ENCODE assay signal across 22 cellular contexts in the genomic region with DNA sequence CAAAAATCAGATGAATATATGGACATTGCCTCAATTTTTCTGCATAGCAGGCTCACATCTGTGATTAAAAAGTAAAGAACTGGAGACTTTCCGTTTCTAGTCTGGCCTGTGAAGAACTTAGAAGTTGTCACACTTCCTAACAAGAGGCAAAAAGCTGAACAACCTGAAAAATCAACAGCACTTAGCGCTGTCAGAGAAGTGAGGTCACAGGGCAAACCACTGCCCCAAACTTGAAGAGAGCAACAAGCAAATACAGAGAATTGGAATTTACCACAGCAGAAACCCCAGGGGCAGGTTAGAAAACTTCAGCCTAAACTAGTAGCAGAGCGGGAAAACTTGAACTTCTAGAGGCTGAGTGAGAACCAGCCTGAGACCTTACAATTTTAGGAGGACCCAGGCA. TPM values are rescaled to one million over a fixed set of nuclear protein-coding genes. Genes with fewer than 3 reads are reported as not detected.
DNase-seq lines count a peak whose midpoint lies in the region; ATAC-seq and TF ChIP-seq lines count a peak whose summit lies in the region.
"Had no signal": no experiment of that assay in that cellular context is flagged by ENCODE, and none has a peak within 500 bp of the region (broad histone marks: within the 10 kb centered on the region; RNA-seq: fewer than 3 reads in every experiment).

No MANE protein-coding gene starts in this region.

- H3K27ac ChIP-seq in OCI-LY1 (ENCODE audit: low read depth, low read length, poor library complexity, severe bottlenecking): peak overlapping the region; percentile 25
- H3K27ac ChIP-seq: BLaER1, esophagus muscularis mucosa, SJCRH30, uterus had no signal

- no peak overlapping the region; the same call in 1 of the 2 replicates for H3K9ac ChIP-seq in OCI-LY1 (ENCODE audit: low read length)
- H3K9ac ChIP-seq: BLaER1 had no signal

- H3K4me3 ChIP-seq in OCI-LY1 (ENCODE audit: low read depth, low read length, poor library complexity, severe bottlenecking) (no peak overlapping the region), epithelial cell of esophagus (ENCODE audit: low read length) (no peak overlapping the region)
- H3K4me3 ChIP-seq: BLaER1, esophagus muscularis mucosa, mucosa of descending colon, SJCRH30, uterus had no signal

- H3K9me3 Mint-ChIP-seq in natural killer cell treated with Interleukin-12 subunit alpha and Interleukin-12 subunit beta and Interleukin-15 and Interleukin-18, amount 100 ng/mL, for 72 hours: no peaks in the 10 kb centered on the region
- H3K9me3 Mint-ChIP-seq: IgD-negative memory B cell had no signal

- no peak overlapping the region for H3K27ac Mint-ChIP-seq in natural killer cell treated with Interleukin-12 subunit alpha and Interleukin-12 subunit beta and Interleukin-15 and Interleukin-18, amount 100 ng/mL, for 72 hours
- H3K27ac Mint-ChIP-seq: IgD-negative memory B cell, progenitor cell of endocrine pancreas had no signal

- DNase-seq in EL (peak; percentile 41), epithelial cell of esophagus (ENCODE audit: low read depth) (peak; percentile 50), NCI-H2107 (lab: John Stamatoyannopoulos, UW) (no peak), NCI-H510A (lab: John Stamatoyannopoulos, UW) (no peak)
- DNase-seq in natural killer cell treated with Interleukin-12 subunit alpha and Interleukin-12 subunit beta and Interleukin-15 and Interleukin-18, amount 100 ng/mL, for 72 hours (ENCODE audit: low spot score): no peak
- DNase-seq: activated gamma-delta T cell treated with Interleukin-2 at 50 U/mL for 16 hours; anterior cingulate cortex; effector CD8-positive, alpha-beta T cell; mucosa of descending colon; NCI-H82; SJCRH30; stimulated activated CD4-positive, alpha-beta T cell treated with anti-CD3 and anti-CD28 coated beads, Interleukin-2, amount 100 ng/mL, for 48 hours; T-helper 1 cell; uterus had no signal

- H3F3A ChIP-seq in OCI-LY1 (ENCODE audit: insufficient read depth, low read length): no peaks in the 10 kb centered on the region

- peaks cover 37% of the 10 kb centered on the region for H3K4me1 ChIP-seq in OCI-LY1 (ENCODE audit: insufficient read depth, low read length, severe bottlenecking)
- H3K4me1 ChIP-seq: SJCRH30, uterus had no signal

- H3K9me3 ChIP-seq in OCI-LY1 (ENCODE audit: low read length): no peaks in the 10 kb centered on the region
- H3K9me3 ChIP-seq: BLaER1, esophagus muscularis mucosa, mucosa of descending colon, SJCRH30, uterus had no signal

- peaks cover 7 to 27% of the 10 kb centered on the region in 2 donors for H3K27me3 Mint-ChIP-seq in natural killer cell treated with Interleukin-12 subunit alpha and Interleukin-12 subunit beta and Interleukin-15 and Interleukin-18, amount 100 ng/mL, for 72 hours
- H3K27me3 Mint-ChIP-seq: IgD-negative memory B cell had no signal

- no peaks in the 10 kb centered on the region for H3K36me3 Mint-ChIP-seq in natural killer cell treated with Interleukin-12 subunit alpha and Interleukin-12 subunit beta and Interleukin-15 and Interleukin-18, amount 100 ng/mL, for 72 hours
- H3K36me3 Mint-ChIP-seq: IgD-negative memory B cell had no signal

- H3K4me2 ChIP-seq in OCI-LY1 (ENCODE audit: low read length): no peak overlapping the region; the same call in 1 of the 2 replicates
- H3K4me2 ChIP-seq: BLaER1 had no signal

- H2AFZ ChIP-seq in OCI-LY1 (ENCODE audit: low read length): no peak overlapping the region

- no peaks in the 10 kb centered on the region for H3K36me3 ChIP-seq in OCI-LY1 (ENCODE audit: insufficient read depth, low read length)
- H3K36me3 ChIP-seq: BLaER1, esophagus muscularis mucosa, SJCRH30, uterus had no signal

- no peaks in the 10 kb centered on the region for H3K27me3 ChIP-seq in OCI-LY1 (ENCODE audit: insufficient read depth, low read length)
- H3K27me3 ChIP-seq: BLaER1, esophagus muscularis mucosa, SJCRH30, uterus had no signal

- H3K4me3 Mint-ChIP-seq in natural killer cell treated with Interleukin-12 subunit alpha and Interleukin-12 subunit beta and Interleukin-15 and Interleukin-18, amount 100 ng/mL, for 72 hours: no peak overlapping the region
- H3K4me3 Mint-ChIP-seq: IgD-negative memory B cell had no signal

- TF ChIP-seq CTCF in OCI-LY1 (IDR thresholded peaks at IDR 0.05; ENCODE audit: low read length) (no peak), epithelial cell of esophagus (IDR thresholded peaks at IDR 0.05; ENCODE audit: insufficient read depth, low read depth, low read length, missing control alignments) (no peak)

- peaks cover 13 to 18% of the 10 kb centered on the region in 2 donors for H3K4me1 Mint-ChIP-seq in natural killer cell treated with Interleukin-12 subunit alpha and Interleukin-12 subunit beta and Interleukin-15 and Interleukin-18, amount 100 ng/mL, for 72 hours (ENCODE audit: low read depth in 2 of 2)

- no peaks in the 10 kb centered on the region for H3K9me2 ChIP-seq in OCI-LY1 (ENCODE audit: low read depth, low read length)

- ATAC-seq in natural killer cell treated with Interleukin-12 subunit alpha and Interleukin-12 subunit beta and Interleukin-15 and Interleukin-18, amount 100 ng/mL, for 72 hours: peak; percentile 29 to 50
- ATAC-seq in esophagus mucosa (no peak), HG02884 (IDR thresholded peaks at IDR 0.05; ENCODE audit: unreplicated experiment) (no peak)
- ATAC-seq: mucosa of descending colon had no signal

- no peaks in the 10 kb centered on the region for H4K20me1 ChIP-seq in OCI-LY1 (ENCODE audit: insufficient read depth, low read length)
- H4K20me1 ChIP-seq: BLaER1 had no signal

- no peaks in the 10 kb centered on the region for H3K79me2 ChIP-seq in OCI-LY1 (ENCODE audit: insufficient read depth, low read length)

RNA-seq across cellular contexts. Expression of gene CCDC54, which starts 38.9 kb away (rescaled TPM):
- not detected for total RNA-seq in natural killer cell treated with Interleukin-12 subunit alpha and Interleukin-12 subunit beta and Interleukin-15 and Interleukin-18, amount 100 ng/mL, for 72 hours
- total RNA-seq in esophagus mucosa: not detected
- total RNA-seq: esophagus muscularis mucosa, glomerular endothelial cell, mucosa of descending colon, progenitor cell of endocrine pancreas, SJCRH30, uterus had no signal

Comparison
In these comparisons a context has a peak if more than half of its experiments do, and no peak if none do; other contexts are left out.
1. DNase-seq: peak in EL (single experiment) and epithelial cell of esophagus (single experiment); none in natural killer cell treated with Interleukin-12 subunit alpha and Interleukin-12 subunit beta and Interleukin-15 and Interleukin-18, amount 100 ng/mL, for 72 hours (single experiment), NCI-H2107 (single experiment) and NCI-H510A (single experiment).
2. ATAC-seq: peak in natural killer cell treated with Interleukin-12 subunit alpha and Interleukin-12 subunit beta and Interleukin-15 and Interleukin-18, amount 100 ng/mL, for 72 hours (2 of 2); none in esophagus mucosa (single experiment) and HG02884 (single experiment).